Comparison of ENCODE assay signal across 8 cellular contexts in the genomic region with DNA sequence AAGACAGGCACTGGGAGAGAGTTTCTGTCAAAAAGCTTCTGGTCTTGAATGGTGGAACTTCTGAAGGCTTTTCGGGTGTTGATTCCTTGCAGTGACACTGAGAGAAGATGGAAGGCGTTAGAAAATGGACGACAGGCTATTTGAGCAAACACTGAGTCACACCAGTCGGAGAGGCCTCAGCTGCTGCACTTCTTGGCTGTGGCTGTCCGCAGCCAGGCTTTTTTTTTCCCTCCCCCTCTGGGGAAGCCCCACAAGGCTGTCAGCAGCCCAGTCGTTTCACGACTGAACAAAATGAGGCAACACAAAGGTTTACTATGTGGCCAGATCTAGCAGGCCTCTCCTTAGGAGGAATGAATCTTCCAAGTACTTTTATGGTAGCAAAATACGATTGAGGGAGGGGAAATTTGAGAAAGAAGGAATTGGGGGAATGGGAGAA. TPM values are rescaled to one million over a fixed set of nuclear protein-coding genes. Genes with fewer than 3 reads are reported as not detected.
A peak's percentile ranks its signal among the peaks of the same experiment; 100 is the strongest.
DNase-seq lines count a peak whose midpoint lies in the region; ATAC-seq, FAIRE-seq and TF ChIP-seq lines count a peak whose summit lies in the region.

No MANE protein-coding gene starts in this region.

- no peaks in the 10 kb centered on the region for H3K9me3 Mint-ChIP-seq in activated B cell treated with CpG ODN at 0.5 μM for 24 hours
- no peaks in the 10 kb centered on the region for H3K9me3 Mint-ChIP-seq in endothelial cell (ENCODE audit: unreplicated experiment)

- H3K4me3 ChIP-seq in mucosa of rectum (ENCODE audit: low read length in 2 of 2) (no peak overlapping the region), subcutaneous abdominal adipose tissue (ENCODE audit: low read depth in 1 of 5, low read length in 5 of 5) (no peak overlapping the region)

- H3K36me3 Mint-ChIP-seq in activated B cell treated with CpG ODN at 0.5 μM for 24 hours (ENCODE audit: low read depth), result peaks cover 65% of the 10 kb centered on the region
- peaks cover 50% of the 10 kb centered on the region for H3K36me3 Mint-ChIP-seq in endothelial cell (ENCODE audit: low read depth, unreplicated experiment)

- peaks cover 57% of the 10 kb centered on the region for H3K4me1 Mint-ChIP-seq in activated B cell treated with CpG ODN at 0.5 μM for 24 hours
- H3K4me1 Mint-ChIP-seq in endothelial cell (ENCODE audit: unreplicated experiment), result peaks cover 45% of the 10 kb centered on the region

- H3K27me3 ChIP-seq in mucosa of rectum (ENCODE audit: control insufficient read depth in 2 of 2, insufficient read depth in 2 of 2, low read length in 2 of 2) (no peaks in the 10 kb centered on the region), subcutaneous abdominal adipose tissue (ENCODE audit: control insufficient read depth in 5 of 5, insufficient read depth in 4 of 5, low read length in 5 of 5) (no peaks in the 10 kb centered on the region)

- CTCF ChIA-PET in activated B cell treated with CpG ODN at 0.5 μM for 24 hours (lab: Charles Lee), result interaction anchor here (0.6 to 1.2 kb wide), 5 partner anchors 13 to 245 kb away, joined by 3 to 4 read pairs (median 3); no protein-coding TSS in a partner anchor

- H3K27me3 Mint-ChIP-seq in activated B cell treated with CpG ODN at 0.5 μM for 24 hours (no peaks in the 10 kb centered on the region), endothelial cell (ENCODE audit: unreplicated experiment) (peaks cover 6% of the 10 kb centered on the region)

- H3K4me1 ChIP-seq in mucosa of rectum (ENCODE audit: control insufficient read depth in 2 of 2, insufficient read depth in 2 of 2, low read length in 2 of 2) (peaks cover 0 to 3% of the 10 kb centered on the region in 2 donors), subcutaneous abdominal adipose tissue (ENCODE audit: control insufficient read depth in 5 of 5, insufficient read depth in 5 of 5, low read length in 5 of 5) (peaks cover 8 to 69% (median 62%) of the 10 kb centered on the region in 5 donors)

- intact Hi-C loops in activated B cell treated with CpG ODN at 0.5 μM for 24 hours (cut with micrococcal nuclease), result no loop called here

- 0 out of 2 replicates have a peak, but pooled peaks have one; percentile 16 for TF ChIP-seq POLR2A in GM12892 (IDR thresholded peaks at IDR 0.05; ENCODE audit: low read depth, low read length)

- H3K4me3 Mint-ChIP-seq in activated B cell treated with CpG ODN at 0.5 μM for 24 hours, result peak overlapping the region; percentile 68
- H3K4me3 Mint-ChIP-seq in endothelial cell (ENCODE audit: unreplicated experiment), result peak overlapping the region; percentile 28

- H3K27ac Mint-ChIP-seq in activated B cell treated with CpG ODN at 0.5 μM for 24 hours, result peak overlapping the region; percentile 89
- H3K27ac Mint-ChIP-seq in endothelial cell (ENCODE audit: unreplicated experiment), result peak overlapping the region; percentile 14

- peaks cover 53 to 54% of the 10 kb centered on the region in 2 donors for H3K36me3 ChIP-seq in mucosa of rectum (ENCODE audit: control insufficient read depth in 2 of 2, insufficient read depth in 2 of 2, low read length in 2 of 2)
- H3K36me3 ChIP-seq in subcutaneous abdominal adipose tissue (ENCODE audit: control insufficient read depth in 5 of 5, insufficient read depth in 5 of 5, low read length in 5 of 5), result peaks cover 25 to 52% (median 44%) of the 10 kb centered on the region in 5 donors

- peak; percentile 90 for FAIRE-seq in GM12892 (lab: Jason Lieb, UNC)

- ATAC-seq in HG02938 (IDR thresholded peaks at IDR 0.05; ENCODE audit: unreplicated experiment) (peak; percentile 75), activated B cell treated with CpG ODN at 0.5 μM for 24 hours (ENCODE audit: low read depth) (peak; percentile 82)

- TF ChIP-seq CTCF in activated B cell treated with CpG ODN at 0.5 μM for 24 hours (IDR thresholded peaks at IDR 0.05), result no peak
- TF ChIP-seq CTCF in endothelial cell (IDR thresholded peaks at IDR 0.05; ENCODE audit: unreplicated experiment), result no peak

- POLR2A ChIA-PET in activated B cell treated with CpG ODN at 0.5 μM for 24 hours (lab: Charles Lee), result interaction anchor here (0.7 to 2.0 kb wide), 9 partner anchors 9 to 186 kb away, joined by 3 to 15 read pairs (median 5); a partner anchor contains a TSS

- H3K27ac ChIP-seq in mucosa of rectum (ENCODE audit: low read depth in 2 of 2, low read length in 2 of 2), result peak overlapping the region; percentile 67 to 72
- H3K27ac ChIP-seq in subcutaneous abdominal adipose tissue (ENCODE audit: low read depth, low read length), result peak overlapping the region; percentile 79

- H3K9ac ChIP-seq in mucosa of rectum (ENCODE audit: low read depth in 1 of 2, low read length in 2 of 2) (no peak overlapping the region), subcutaneous abdominal adipose tissue (ENCODE audit: low read length in 5 of 5) (peak overlapping the region in 3 of 5 donors; percentile 31 to 62 (median 59))

- DNase-seq in GM12892 (ENCODE audit: insufficient read length) (peak; percentile 55), activated B cell treated with CpG ODN at 0.5 μM for 24 hours (peak; percentile 43), endothelial cell (ENCODE audit: low spot score) (no peak), NCI-H82 treated with DMSO at 0.1 percent for 48 hours (lab: John Stamatoyannopoulos, UW; ENCODE audit: unreplicated experiment) (no peak), retina (no peak)

- H3K9me3 ChIP-seq in mucosa of rectum (ENCODE audit: control insufficient read depth in 2 of 2, low read length in 2 of 2) (no peaks in the 10 kb centered on the region), subcutaneous abdominal adipose tissue (ENCODE audit: control insufficient read depth in 5 of 5, low read length in 5 of 5) (no peaks in the 10 kb centered on the region)

RNA-seq across cellular contexts. Expression of a gene that starts 25.9 kb away (rescaled TPM):
- 0.42 TPM for polyA plus RNA-seq in GM12892 (2012; ENCODE audit: missing spikeins)
- 0.11 TPM in 1 of 2 replicates, not detected in the other for total RNA-seq in activated B cell treated with CpG ODN at 0.5 μM for 24 hours
- 2.4 TPM for total RNA-seq in endothelial cell (ENCODE audit: unreplicated experiment)

RNA-seq across cellular contexts. Expression of a gene that starts 35.2 kb away (rescaled TPM):
- polyA plus RNA-seq in GM12892 (2012; ENCODE audit: missing spikeins), result 0.17 TPM
- total RNA-seq in activated B cell treated with CpG ODN at 0.5 μM for 24 hours (0.16 TPM in 1 of 2 replicates, not detected in the other), endothelial cell (ENCODE audit: unreplicated experiment) (0.72 TPM)

RNA-seq across cellular contexts. Expression of a gene that starts 43.7 kb away (rescaled TPM):
- polyA plus RNA-seq in GM12892 (2012; ENCODE audit: missing spikeins), result 0.47 TPM
- total RNA-seq in activated B cell treated with CpG ODN at 0.5 μM for 24 hours (not detected in 2 replicates), endothelial cell (ENCODE audit: unreplicated experiment) (132 TPM)

RNA-seq across cellular contexts. Expression of a gene that starts 51.6 kb away (rescaled TPM):
- 8.7 TPM for polyA plus RNA-seq in GM12892 (2012; ENCODE audit: missing spikeins)
- total RNA-seq in activated B cell treated with CpG ODN at 0.5 μM for 24 hours (4.6 and 7.4 TPM in 2 replicates), endothelial cell (ENCODE audit: unreplicated experiment) (35.7 TPM)

Comparison
In these comparisons a context has a peak if more than half of its experiments do, and no peak if none do; other contexts are left out.
1. DNase-seq: peak in GM12892 (single experiment) and activated B cell treated with CpG ODN at 0.5 μM for 24 hours (single experiment); none in endothelial cell (single experiment), NCI-H82 treated with DMSO at 0.1 percent for 48 hours (single experiment) and retina (single experiment).
2. H3K9ac ChIP-seq: peak in subcutaneous abdominal adipose tissue (3 of 5); none in mucosa of rectum (0 of 2).
3. RNA of a gene that starts 43.7 kb away (total RNA-seq): 132 TPM in endothelial cell (single experiment); not detected in activated B cell treated with CpG ODN at 0.5 μM for 24 hours; every median in the first group is over 100 times any median in the second.